ENCODE assay signal across 1 cellular context in genomic region chr7:147547252-147547897, GRCh38.
TF ChIP-seq lines count a peak whose summit lies in the region.

No MANE protein-coding gene starts in this region.

TF ChIP-seq in GM23338, 12 proteins besides CTCF, POLR2A, EP300 and RAD21 (continued from another document):
- TF ChIP-seq REST (IDR thresholded peaks at IDR 0.05; ENCODE audit: unreplicated experiment) (no peak), ZNF331 (CRISPR knock-in tag; IDR thresholded peaks at IDR 0.05; ENCODE audit: low read depth) (no peak), EZH2 (IDR thresholded peaks at IDR 0.05; ENCODE audit: low read depth, unreplicated experiment) (no peak)
